8 cellular contexts compared by ENCODE assay signal in the genomic region with DNA sequence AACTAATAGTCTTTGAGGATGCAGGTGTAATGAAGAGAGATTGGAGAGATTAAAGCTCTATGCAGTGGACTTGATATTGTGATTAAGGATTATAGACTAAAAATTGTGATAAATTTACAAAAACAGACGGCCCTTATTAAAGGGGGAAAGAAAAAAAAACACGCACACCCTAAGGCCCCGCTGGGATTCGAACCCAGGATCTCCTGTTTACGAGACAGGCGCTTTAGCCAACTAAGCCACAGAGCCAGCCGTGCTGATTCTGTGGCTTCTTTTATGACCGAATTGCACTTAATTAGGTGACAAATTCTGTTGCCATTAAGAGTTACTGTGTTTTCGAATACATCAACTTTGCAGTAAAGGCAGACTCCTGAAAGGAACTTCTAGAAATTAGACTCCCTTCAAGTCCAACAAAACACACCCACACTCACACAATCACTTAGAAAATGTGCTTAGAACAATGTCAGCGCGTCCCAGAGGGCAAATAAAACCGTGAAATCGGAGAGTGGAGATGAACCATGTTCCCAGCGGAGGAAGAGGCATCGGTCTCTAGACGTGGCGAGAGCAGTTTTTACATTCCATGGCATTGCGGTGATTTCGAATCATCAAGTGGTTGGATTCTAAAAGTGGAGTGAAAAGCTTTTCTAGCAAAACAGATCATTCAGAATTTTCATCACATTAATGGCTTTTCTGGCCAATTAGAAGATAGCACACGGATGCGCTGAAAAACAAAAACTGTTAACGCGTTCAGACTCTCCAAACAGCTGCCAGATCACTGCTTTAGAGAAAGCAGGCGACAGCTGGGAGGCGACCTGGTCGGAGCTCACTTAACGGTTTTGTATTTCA.
DNase-seq lines count a peak whose midpoint lies in the region; ATAC-seq and TF ChIP-seq lines count a peak whose summit lies in the region.

No MANE protein-coding gene starts in this region.

- H3K36me3 ChIP-seq in ACC112 (ENCODE audit: insufficient read depth, low read length) = no peaks in the 10 kb centered on the region
- no peaks in the 10 kb centered on the region for H3K36me3 ChIP-seq in muscle layer of duodenum (ENCODE audit: control insufficient read depth in 1 of 2, insufficient read depth in 2 of 2, low read length in 2 of 2)

- peaks cover 4 to 5% of the 10 kb centered on the region in 2 donors for H3K4me1 Mint-ChIP-seq in effector memory CD8-positive, alpha-beta T cell (ENCODE audit: low read depth in 2 of 2)

- H3K79me2 ChIP-seq in ACC112 (ENCODE audit: control insufficient read depth, insufficient read depth, low read length, unreplicated experiment) = no peaks in the 10 kb centered on the region

- H3K27me3 ChIP-seq in ACC112 (ENCODE audit: insufficient read depth, low read length) = peaks cover 8% of the 10 kb centered on the region
- peaks cover 12% of the 10 kb centered on the region for H3K27me3 ChIP-seq in muscle layer of duodenum (ENCODE audit: low read depth, low read length)

- no peak for TF ChIP-seq CTCF in GM13976 (IDR thresholded peaks at IDR 0.05; ENCODE audit: borderline replicate concordance, control extremely low read depth, extremely low read depth, insufficient read depth, missing control alignments)

- H3K4me1 ChIP-seq in ACC112 (ENCODE audit: control insufficient read depth, insufficient read depth, low read length, unreplicated experiment) (peaks cover 6% of the 10 kb centered on the region), muscle layer of duodenum (ENCODE audit: control insufficient read depth in 1 of 2, insufficient read depth in 2 of 2, low read length in 2 of 2) (peaks cover 0 to 7% of the 10 kb centered on the region in 2 donors)

- H3K4me3 ChIP-seq in ACC112 (ENCODE audit: low read depth, low read length) = peak overlapping the region; percentile 93
- H3K4me3 ChIP-seq in muscle layer of duodenum (ENCODE audit: low read depth in 1 of 2, low read length in 2 of 2) = peak overlapping the region; percentile 67 to 72

- ATAC-seq in effector memory CD8-positive, alpha-beta T cell (replicated peaks) = no peak
- ATAC-seq in HG03520 (IDR thresholded peaks at IDR 0.05; ENCODE audit: unreplicated experiment) = no peak

- H2AFZ ChIP-seq in ACC112 (ENCODE audit: low read length, unreplicated experiment) = peak overlapping the region; percentile 92

- H3K36me3 Mint-ChIP-seq in effector memory CD8-positive, alpha-beta T cell (ENCODE audit: insufficient read depth) = no peaks in the 10 kb centered on the region

- DNase-seq in GM13976 (ENCODE audit: low spot score) (peak; percentile 43), NCI-H1694 (lab: John Stamatoyannopoulos, UW) (peak; percentile 84), UCSD-AML1 (lab: John Stamatoyannopoulos, UW; ENCODE audit: unreplicated experiment) (peak; percentile 67), stromal cell of bone marrow (ENCODE audit: low read depth) (peak; percentile 33)
- DNase-seq in effector memory CD8-positive, alpha-beta T cell = no peak

- no peaks in the 10 kb centered on the region for H3K9me3 ChIP-seq in muscle layer of duodenum (ENCODE audit: control insufficient read depth in 1 of 2, low read length in 2 of 2)

- no peaks in the 10 kb centered on the region for H3K9me3 Mint-ChIP-seq in effector memory CD8-positive, alpha-beta T cell

- H3K27ac ChIP-seq in ACC112 (ENCODE audit: low read depth, low read length) (peak overlapping the region; percentile 51), muscle layer of duodenum (ENCODE audit: low read length) (no peak overlapping the region)

- in situ Hi-C loops in GM13976 (cut with MboI; ENCODE audit: low sequenced_read_pairs, unreplicated experiment) = no loop called here

- peak overlapping the region; percentile 19 to 32 for H3K4me3 Mint-ChIP-seq in effector memory CD8-positive, alpha-beta T cell

- H3K27ac Mint-ChIP-seq in effector memory CD8-positive, alpha-beta T cell = no peak overlapping the region

- peaks cover 46 to 52% of the 10 kb centered on the region in 2 donors for H3K27me3 Mint-ChIP-seq in effector memory CD8-positive, alpha-beta T cell

Comparison
In these comparisons a context has a peak if more than half of its experiments do, and no peak if none do; other contexts are left out.
1. DNase-seq: peak in GM13976 (single experiment), NCI-H1694 (single experiment), UCSD-AML1 (single experiment) and stromal cell of bone marrow (single experiment); none in effector memory CD8-positive, alpha-beta T cell (0 of 3).